ENCODE assay signal across 18 cellular contexts in the genomic region with DNA sequence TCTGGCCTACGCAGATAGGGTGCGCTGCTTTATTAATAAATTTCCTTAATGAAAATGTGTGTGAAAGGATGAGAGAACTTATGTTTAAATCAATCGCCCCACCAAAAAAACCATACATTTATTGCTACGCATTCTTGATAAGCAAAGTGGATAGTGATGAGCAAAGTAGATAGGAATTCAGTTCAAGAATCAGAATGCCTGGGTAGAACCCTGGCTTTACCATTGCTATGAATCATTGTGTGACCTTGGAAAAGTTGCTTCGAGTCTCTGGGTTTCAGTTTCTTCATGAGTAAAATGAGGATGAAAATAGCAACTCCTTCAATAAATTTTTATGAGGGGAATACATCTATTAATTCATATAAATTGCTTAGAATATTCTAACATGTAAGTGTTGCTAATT. TPM values are rescaled to one million over a fixed set of nuclear protein-coding genes. Genes with fewer than 3 reads are reported as not detected.
A peak's percentile ranks its signal among the peaks of the same experiment; 100 is the strongest.
DNase-seq lines count a peak whose midpoint lies in the region; ATAC-seq and TF ChIP-seq lines count a peak whose summit lies in the region.
"Had no signal": no experiment of that assay in that cellular context is flagged by ENCODE, and none has a peak within 500 bp of the region (broad histone marks: within the 10 kb centered on the region; RNA-seq: fewer than 3 reads in every experiment).

No MANE protein-coding gene starts in this region.

- 94 to 95% methylated on average over 5 of the region's 5 CpGs for WGBS in aorta, 2 donors

- ATAC-seq in foreskin keratinocyte (no peak), aorta (ENCODE audit: low FRiP score) (no peak), GM21576 (IDR thresholded peaks at IDR 0.05; ENCODE audit: unreplicated experiment) (no peak)
- ATAC-seq: GM12878 had no signal

- H3K9me3 ChIP-seq in ascending aorta (no peaks in the 10 kb centered on the region), aorta (ENCODE audit: control insufficient read depth, low read length) (no peaks in the 10 kb centered on the region)
- H3K9me3 ChIP-seq: MG63, sigmoid colon, tibial nerve had no signal

- H3K27me3 ChIP-seq in ascending aorta (no peaks in the 10 kb centered on the region), foreskin keratinocyte (no peaks in the 10 kb centered on the region), aorta (ENCODE audit: control insufficient read depth in 1 of 2, insufficient read depth in 2 of 2, low read length in 1 of 2) (no peaks in the 10 kb centered on the region)
- H3K27me3 ChIP-seq: MG63, sigmoid colon, tibial nerve had no signal

- H3K36me3 ChIP-seq in ascending aorta (no peaks in the 10 kb centered on the region), aorta (ENCODE audit: control insufficient read depth in 1 of 2, insufficient read depth in 2 of 2, low read length in 1 of 2) (no peaks in the 10 kb centered on the region)
- H3K36me3 ChIP-seq: MG63, sigmoid colon, tibial nerve had no signal

- H3K27ac ChIP-seq in ascending aorta (peak overlapping the region; percentile 11 to 91), foreskin keratinocyte (peak overlapping the region; percentile 76), aorta (ENCODE audit: low read depth in 1 of 2, low read length in 2 of 2) (no peak overlapping the region)
- H3K27ac ChIP-seq: sigmoid colon had no signal

- DNase-seq in A172 (ENCODE audit: low spot score) (peak; percentile 72), LHCN-M2 (ENCODE audit: low read depth) (peak; percentile 70), ascending aorta (ENCODE audit: low spot score in 2 of 2) (no peak), foreskin keratinocyte (peak; percentile 56 to 84), aorta (no peak)
- no peak for DNase-seq in stimulated activated CD4-positive, alpha-beta T cell treated with anti-CD3 and anti-CD28 coated beads, Interleukin-12 subunit alpha, Interleukin-12 subunit beta, amount 100 ng/mL, for 4 hours
- DNase-seq in effector CD8-positive, alpha-beta T cell (lab: John Stamatoyannopoulos, UW) = no peak
- DNase-seq: activated CD4-positive, CD25-positive, alpha-beta regulatory T cell treated with anti-CD3 and anti-CD28 coated beads, Interleukin-2, amount 50 U/mL, for 72 hours; activated CD8-positive, alpha-beta memory T cell treated with anti-CD3 and anti-CD28 coated beads, Interleukin-2, amount 50 U/mL, for 4 hours; activated naive CD4-positive, alpha-beta T cell treated with Interleukin-2 at 50 U/mL for 16 hours; central memory CD4-positive, alpha-beta T cell; GOT3; MG63; NCI-H2081; sigmoid colon had no signal

- H3K4me1 ChIP-seq in ascending aorta (peaks cover 0 to 31% of the 10 kb centered on the region in 2 donors), foreskin keratinocyte (peaks cover 43% of the 10 kb centered on the region), aorta (ENCODE audit: control insufficient read depth in 1 of 2, insufficient read depth in 2 of 2, low read length in 2 of 2) (peaks cover 2 to 5% of the 10 kb centered on the region in 2 donors)

- TF ChIP-seq CTCF in ascending aorta (IDR thresholded peaks at IDR 0.05) = no peak
- TF ChIP-seq CTCF in foreskin keratinocyte (conservative IDR thresholded peaks at IDR 0.05) = peak; percentile 3

- intact Hi-C loops in ascending aorta (cut with DNase I) = loop anchor here (10.0 kb wide), 1 partner anchor 999 kb away; no protein-coding TSS in a partner anchor
- intact Hi-C loops in aorta (cut with DNase I) = loop anchor here (10.0 kb wide), 3 partner anchors 599 to 1089 kb away; no protein-coding TSS in a partner anchor

- no peak overlapping the region for H3K4me3 ChIP-seq in ascending aorta
- no peak overlapping the region for H3K4me3 ChIP-seq in aorta (ENCODE audit: low read length in 2 of 2)
- H3K4me3 ChIP-seq: GM12878, MG63, sigmoid colon, tibial nerve had no signal

RNA-seq across cellular contexts. Expression of gene ALCAM, which starts 2.6 kb away (rescaled TPM):
- total RNA-seq in A172 (2014; rRNA removed; shearing (Covaris generic)) = 82.1 and 102 TPM in 2 replicates
- total RNA-seq in LHCN-M2 (2014; rRNA removed) (94.7 and 107 TPM in 2 replicates), ascending aorta (26.1 TPM), foreskin keratinocyte (89.9 and 117 TPM in 2 replicates), aorta (100 to 1,000 TPM in 1 of 2 donors, 10 to 100 TPM in 1; 89.9 to 154 TPM)
- polyA plus RNA-seq in LHCN-M2 (2012) = 54.2 TPM
- polyA plus RNA-seq in foreskin keratinocyte (27.6 and 30.0 TPM in 2 replicates), aorta (10 to 100 TPM; 35.4 to 71.4 TPM)

Comparison
In these comparisons a context has a peak if more than half of its experiments do, and no peak if none do; other contexts are left out.
1. DNase-seq: peak in A172 (single experiment), LHCN-M2 (single experiment) and foreskin keratinocyte (2 of 2); none in ascending aorta (0 of 2), stimulated activated CD4-positive, alpha-beta T cell treated with anti-CD3 and anti-CD28 coated beads, Interleukin-12 subunit alpha, Interleukin-12 subunit beta, amount 100 ng/mL, for 4 hours (single experiment), aorta (0 of 2) and effector CD8-positive, alpha-beta T cell (single experiment).
2. H3K27ac ChIP-seq: peak in ascending aorta (2 of 2) and foreskin keratinocyte (single experiment); none in aorta (0 of 2).